ENCODE assay signal across 1 cellular context in the genomic region with DNA sequence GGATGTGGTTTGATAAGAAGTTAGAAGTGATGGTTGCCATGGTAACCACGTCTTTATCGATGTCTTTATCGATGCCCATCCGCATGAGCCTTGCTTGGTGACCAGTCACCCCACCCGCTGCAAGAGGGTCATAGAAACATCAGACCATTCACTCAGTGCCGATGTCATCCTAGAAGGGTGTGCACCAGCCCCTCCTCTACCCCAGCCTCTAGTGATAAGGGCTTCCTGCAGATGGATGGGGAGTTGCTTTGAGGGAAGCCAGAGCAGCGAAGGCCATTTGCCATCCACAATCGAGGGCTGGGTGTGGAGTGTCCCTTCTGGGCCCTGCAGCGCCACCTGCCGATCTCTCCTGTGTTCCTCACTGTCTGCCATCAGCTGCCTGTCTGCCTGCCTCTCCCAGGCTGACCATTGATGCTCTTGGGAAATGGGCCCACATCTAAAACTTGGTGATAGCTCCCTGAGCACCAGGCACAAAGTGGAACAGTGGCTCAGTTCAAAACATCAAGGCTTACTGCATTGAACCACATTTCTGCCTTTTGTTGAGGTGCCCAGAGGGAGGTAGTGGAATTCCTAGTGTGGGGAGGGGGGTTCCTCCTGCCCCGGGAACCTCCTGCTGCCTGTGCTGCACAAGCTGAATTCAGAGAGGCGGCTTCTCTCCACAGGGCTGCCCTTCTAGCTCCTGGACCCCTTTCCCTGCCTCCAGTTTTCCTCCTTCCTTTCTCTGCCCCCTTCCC.
TF ChIP-seq lines count a peak whose summit lies in the region.

No MANE protein-coding gene starts in this region.

TF ChIP-seq in HepG2, 621 proteins besides CTCF, POLR2A, EP300 and RAD21 (continued from another document):
- TF ChIP-seq, protein P1, sequence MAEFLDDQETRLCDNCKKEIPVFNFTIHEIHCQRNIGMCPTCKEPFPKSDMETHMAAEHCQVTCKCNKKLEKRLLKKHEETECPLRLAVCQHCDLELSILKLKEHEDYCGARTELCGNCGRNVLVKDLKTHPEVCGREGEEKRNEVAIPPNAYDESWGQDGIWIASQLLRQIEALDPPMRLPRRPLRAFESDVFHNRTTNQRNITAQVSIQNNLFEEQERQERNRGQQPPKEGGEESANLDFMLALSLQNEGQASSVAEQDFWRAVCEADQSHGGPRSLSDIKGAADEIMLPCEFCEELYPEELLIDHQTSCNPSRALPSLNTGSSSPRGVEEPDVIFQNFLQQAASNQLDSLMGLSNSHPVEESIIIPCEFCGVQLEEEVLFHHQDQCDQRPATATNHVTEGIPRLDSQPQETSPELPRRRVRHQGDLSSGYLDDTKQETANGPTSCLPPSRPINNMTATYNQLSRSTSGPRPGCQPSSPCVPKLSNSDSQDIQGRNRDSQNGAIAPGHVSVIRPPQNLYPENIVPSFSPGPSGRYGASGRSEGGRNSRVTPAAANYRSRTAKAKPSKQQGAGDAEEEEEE (CRISPR knock-in tag; IDR thresholded peaks at IDR 0.05; ENCODE audit: borderline replicate concordance), result peak; percentile 71; the same call in 1 of the 2 replicates
- no peak for TF ChIP-seq BRD4 (CRISPR knock-in tag; IDR thresholded peaks at IDR 0.05)
- TF ChIP-seq SNRNP70 (IDR thresholded peaks at IDR 0.05; ENCODE audit: low read depth, low read length), result no peak
- TF ChIP-seq SPEN (CRISPR knock-in tag; IDR thresholded peaks at IDR 0.05; ENCODE audit: low read depth), result no peak
- TF ChIP-seq TCF12 (IDR thresholded peaks at IDR 0.05), result no peak
- no peak for TF ChIP-seq TCF12 (CRISPR knock-in tag; IDR thresholded peaks at IDR 0.05)
